3 cellular contexts compared by ENCODE assay signal in the genomic region with DNA sequence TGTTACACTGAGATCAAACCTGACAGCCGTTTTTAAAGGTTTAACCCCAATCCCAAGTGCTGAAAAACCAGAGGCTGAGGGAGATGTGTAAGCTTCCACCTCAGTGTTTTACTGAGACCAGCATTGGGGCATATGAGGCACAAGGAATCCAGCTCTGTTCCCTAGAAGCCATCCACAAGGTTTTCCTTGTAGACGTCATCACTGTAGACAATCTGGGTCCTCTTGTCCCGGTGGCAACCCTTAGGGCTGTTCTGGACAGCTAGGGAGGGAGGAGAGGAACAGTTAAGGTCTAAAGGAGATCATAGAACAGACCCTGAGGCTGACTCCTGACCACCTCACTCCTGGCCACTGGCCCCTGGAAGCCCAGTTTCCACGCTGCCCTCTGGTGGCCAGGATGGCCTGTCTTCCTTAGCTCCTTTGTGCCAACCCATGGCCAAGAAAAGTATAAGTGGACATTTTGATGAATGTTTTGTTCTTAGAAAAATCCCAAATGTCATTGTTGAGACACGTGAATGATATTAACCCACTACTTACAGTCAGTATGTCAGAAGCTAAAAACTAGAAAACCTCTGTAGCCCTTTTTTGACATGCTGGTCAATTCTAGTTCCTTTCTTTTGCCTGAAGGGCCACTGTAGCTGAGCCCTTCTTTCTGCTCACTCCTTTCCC.
TF ChIP-seq lines count a peak whose summit lies in the region.

No MANE protein-coding gene starts in this region.

TF ChIP-seq in HCT116, 20 proteins besides CTCF, POLR2A, EP300 and RAD21:
- TF ChIP-seq ELF1 (IDR thresholded peaks at IDR 0.05; ENCODE audit: borderline replicate concordance, low read depth) (no peak), YY1 (IDR thresholded peaks at IDR 0.05; ENCODE audit: extremely low read depth, insufficient replicate concordance, low read depth, low read length) (peak; percentile 21)

TF ChIP-seq in SK-N-SH, 30 proteins besides CTCF, POLR2A, EP300 and RAD21:
- TF ChIP-seq PBX3 (IDR thresholded peaks at IDR 0.05) (0 out of 2 replicates have a peak, but pooled peaks have one; percentile 18), SMC3 (IDR thresholded peaks at IDR 0.05; ENCODE audit: low read depth, low read length) (peak; percentile 77), YY1 (IDR thresholded peaks at IDR 0.05; ENCODE audit: low read depth) (no peak)

TF ChIP-seq in liver, 16 proteins besides CTCF, POLR2A, EP300 and RAD21:
- no peak for TF ChIP-seq YY1 (IDR thresholded peaks at IDR 0.05)
- TF ChIP-seq RXRA (IDR thresholded peaks at IDR 0.05), result peak in 1 of 2 donors; percentile 26
